ENCODE assay signal across 15 cellular contexts in the genomic region with DNA sequence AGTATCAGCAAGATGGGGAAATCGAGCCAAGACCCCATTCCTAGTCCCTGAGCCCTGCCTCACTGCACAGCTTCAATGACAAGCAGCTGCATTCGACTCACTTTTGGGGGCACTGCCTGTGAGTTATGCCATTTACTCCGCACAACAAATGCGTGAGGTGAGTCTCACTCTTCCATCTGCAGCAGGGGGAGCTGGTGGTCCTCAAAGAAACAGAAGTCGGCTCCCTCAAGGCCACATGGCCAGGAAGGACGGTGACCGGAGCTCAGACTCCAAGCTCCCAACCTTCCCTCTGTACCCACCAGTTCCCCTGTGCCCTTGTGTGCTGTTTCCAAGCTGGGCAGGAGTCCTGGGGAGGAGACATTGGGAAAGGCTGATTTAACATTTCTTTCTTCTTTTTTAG.
DNase-seq lines count a peak whose midpoint lies in the region; TF ChIP-seq lines count a peak whose summit lies in the region.
"Had no signal": no experiment of that assay in that cellular context is flagged by ENCODE, and none has a peak within 500 bp of the region (broad histone marks: within the 10 kb centered on the region; RNA-seq: fewer than 3 reads in every experiment).

No MANE protein-coding gene starts in this region.

- H3K4me1 ChIP-seq in iPS DF 6.9 (ENCODE audit: control insufficient read depth, insufficient read depth, low read length) = peaks cover 3% of the 10 kb centered on the region; the same call in 1 of the 2 replicates

- peaks cover 85% of the 10 kb centered on the region for H3K27me3 Mint-ChIP-seq in Calu3 (ENCODE audit: unreplicated experiment)

- no peaks in the 10 kb centered on the region for H3K36me3 Mint-ChIP-seq in Calu3 (ENCODE audit: insufficient read depth, unreplicated experiment)
- H3K36me3 Mint-ChIP-seq: CD8-positive, alpha-beta T cell had no signal

- POLR2A ChIA-PET in AG04450 (lab: Yijun Ruan, JAX) = no interaction called here

- H3K9me3 ChIP-seq in AG04450 (ENCODE audit: control insufficient read depth, insufficient read depth, low read length) (no peaks in the 10 kb centered on the region; the same call in 1 of the 2 replicates), iPS DF 6.9 (ENCODE audit: control insufficient read depth, insufficient read depth, low read length) (no peaks in the 10 kb centered on the region)
- H3K9me3 ChIP-seq: ovary had no signal

- no peaks in the 10 kb centered on the region for H3K9me3 Mint-ChIP-seq in Calu3 (ENCODE audit: low read depth, unreplicated experiment)
- H3K9me3 Mint-ChIP-seq: activated naive CD8-positive, alpha-beta T cell treated with anti-CD3 and anti-CD28 coated beads, Interleukin-2, amount 50 U/mL, for 24 hours; CD8-positive, alpha-beta T cell had no signal

- H3K4me3 ChIP-seq in AG04450 (ENCODE audit: low read depth, low read length) (no peak overlapping the region), iPS DF 6.9 (ENCODE audit: low read length) (no peak overlapping the region)
- H3K4me3 ChIP-seq: ovary had no signal

- no TSS peak for BruUV-seq in Calu3 (replicated peaks; lab: Mats Ljungman, UMichigan)

- no peak overlapping the region for H3K27ac ChIP-seq in AG04450 (ENCODE audit: low read depth, low read length)
- no peak overlapping the region for H3K27ac ChIP-seq in iPS DF 6.9 (ENCODE audit: low read length)
- H3K27ac ChIP-seq: KMS-11, ovary had no signal

- H3K4me1 Mint-ChIP-seq in Calu3 (ENCODE audit: low read depth, unreplicated experiment) = no peaks in the 10 kb centered on the region

- peaks cover 21% of the 10 kb centered on the region for H3K27me3 ChIP-seq in AG04450 (ENCODE audit: control insufficient read depth, insufficient read depth, low read length)
- no peaks in the 10 kb centered on the region for H3K27me3 ChIP-seq in iPS DF 6.9 (ENCODE audit: control insufficient read depth, insufficient read depth, low read length)
- H3K27me3 ChIP-seq: ovary had no signal

- no peaks in the 10 kb centered on the region for H3K36me3 ChIP-seq in iPS DF 6.9 (ENCODE audit: control insufficient read depth, insufficient read depth, low read length)
- H3K36me3 ChIP-seq: ovary had no signal

- 0 out of 2 replicates have a peak, but pooled peaks have one; percentile 9 for TF ChIP-seq CTCF in AG04450 (IDR thresholded peaks at IDR 0.05; ENCODE audit: low read depth, low read length)
- TF ChIP-seq CTCF in GM12872 (IDR thresholded peaks at IDR 0.05; ENCODE audit: insufficient read depth, low read depth, low read length) = peak; percentile 37; the same call in 1 of the 3 replicates
- no peak for TF ChIP-seq CTCF in Calu3 (IDR thresholded peaks at IDR 0.05; ENCODE audit: unreplicated experiment)

- CTCF ChIA-PET in AG04450 (lab: Charles Lee) (interaction anchor here (1.5 kb wide), 1 partner anchor 251 kb away, joined by 8 read pairs; no protein-coding TSS in a partner anchor), Calu3 (lab: Charles Lee) (no interaction called here)

- H3K27ac Mint-ChIP-seq in Calu3 (ENCODE audit: unreplicated experiment) = no peak overlapping the region
- H3K27ac Mint-ChIP-seq: activated naive CD8-positive, alpha-beta T cell treated with anti-CD3 and anti-CD28 coated beads, Interleukin-2, amount 50 U/mL, for 24 hours; CD8-positive, alpha-beta T cell had no signal

- WGBS in iPS DF 6.9 (ENCODE audit: insufficient coverage, insufficient read length) = no CpG with 5 or more reads among the region's 7 CpGs

- H3K4me3 Mint-ChIP-seq in Calu3 (ENCODE audit: low read depth, unreplicated experiment) = no peak overlapping the region
- H3K4me3 Mint-ChIP-seq: activated naive CD8-positive, alpha-beta T cell treated with anti-CD3 and anti-CD28 coated beads, Interleukin-2, amount 50 U/mL, for 24 hours; CD8-positive, alpha-beta T cell had no signal

- DNase-seq in AG04450 (ENCODE audit: low read depth, low spot score) = no peak
- peak; percentile 50 for DNase-seq in SK-N-DZ (ENCODE audit: low spot score)
- DNase-seq in iPS DF 6.9 (ENCODE audit: low read depth, low spot score) = peak; percentile 35
- no peak for DNase-seq in cerebellar nuclear complex (lab: John Stamatoyannopoulos, UW)
- no peak for DNase-seq in nucleus accumbens (lab: John Stamatoyannopoulos, UW)
- no peak for DNase-seq in Calu3
- DNase-seq in LoVo (ENCODE audit: low spot score) = no peak
- DNase-seq: activated naive CD8-positive, alpha-beta T cell treated with anti-CD3 and anti-CD28 coated beads, Interleukin-2, amount 50 U/mL, for 24 hours; CD8-positive, alpha-beta T cell; effector CD4-positive, alpha-beta T cell; stimulated activated CD4-positive, alpha-beta T cell treated with anti-CD3 and anti-CD28 coated beads, Interleukin-1b, Interleukin-23, amount 100 ng/mL, for 48 hours; stimulated activated naive CD4-positive, alpha-beta T cell treated with Interleukin-2 at 50 U/mL for 16 hours had no signal

- intact Hi-C loops in Calu3 (cut with micrococcal nuclease; ENCODE audit: unreplicated experiment) = no loop called here

Comparison
In these comparisons a context has a peak if more than half of its experiments do, and no peak if none do; other contexts are left out.
1. DNase-seq: peak in SK-N-DZ (single experiment) and iPS DF 6.9 (single experiment); none in AG04450 (single experiment), cerebellar nuclear complex (0 of 2), nucleus accumbens (0 of 56), Calu3 (single experiment) and LoVo (single experiment).